ENCODE assay signal across 1 cellular context in genomic region chr2:160063266-160063665, GRCh38.
TF ChIP-seq lines count a peak whose summit lies in the region.

No MANE protein-coding gene starts in this region.

TF ChIP-seq in HepG2, 621 proteins besides CTCF, POLR2A, EP300 and RAD21 (continued from another document):
- TF ChIP-seq ZNF503 (CRISPR knock-in tag; IDR thresholded peaks at IDR 0.05) (no peak), ZNF879 (CRISPR knock-in tag; IDR thresholded peaks at IDR 0.05) (no peak), REXO4 (CRISPR knock-in tag; IDR thresholded peaks at IDR 0.05; ENCODE audit: borderline replicate concordance) (no peak), ZNF7 (CRISPR knock-in tag; IDR thresholded peaks at IDR 0.05) (no peak), SRSF1 (optimal IDR thresholded peaks at IDR 0.05; ENCODE audit: low read depth, low read length) (no peak), ARID3A (IDR thresholded peaks at IDR 0.05; ENCODE audit: low read depth, low read length) (no peak), PLRG1 (conservative IDR thresholded peaks at IDR 0.05) (no peak), ZBTB3 (CRISPR knock-in tag; IDR thresholded peaks at IDR 0.05; ENCODE audit: borderline replicate concordance, low read depth) (no peak), ZNF10 (CRISPR knock-in tag; IDR thresholded peaks at IDR 0.05; ENCODE audit: borderline replicate concordance, low read depth) (no peak)
